In the genomic region with DNA sequence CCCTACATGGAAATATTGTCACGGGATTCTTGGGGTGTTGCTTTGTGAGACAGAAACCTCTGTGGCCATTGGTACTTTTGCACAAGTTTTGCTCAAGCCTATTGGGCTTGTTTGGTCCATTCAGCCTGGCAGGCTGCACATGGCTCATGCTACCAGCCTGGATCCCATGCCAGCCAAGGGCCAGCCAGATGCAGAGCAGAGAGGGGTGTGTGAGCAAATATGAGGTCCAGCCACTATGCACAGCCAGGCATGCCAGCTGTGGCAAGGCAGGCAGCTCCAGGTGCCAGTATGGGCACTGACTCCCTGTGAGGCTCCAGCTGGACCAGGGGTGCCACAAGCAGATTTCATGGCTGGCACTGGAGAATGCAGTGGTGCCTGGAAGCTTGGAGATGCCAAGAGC, we compare ENCODE assay signal across 23 cellular contexts. TPM values are rescaled to one million over a fixed set of nuclear protein-coding genes. Genes with fewer than 3 reads are reported as not detected.
"Had no signal": no experiment of that assay in that cellular context is flagged by ENCODE, and none has a peak within 500 bp of the region (broad histone marks: within the 10 kb centered on the region; RNA-seq: fewer than 3 reads in every experiment).

No MANE protein-coding gene starts in this region.

- DNase-seq: activated CD4-positive, alpha-beta T cell treated with anti-CD3 and anti-CD28 coated beads for 1 hour; activated CD4-positive, alpha-beta T cell treated with anti-CD3 and anti-CD28 coated beads, Interleukin-2, amount 10 ng/mL, durations not matched to agents 24 days and 14 days; activated CD4-positive, alpha-beta T cell treated with anti-CD3 and anti-CD28 coated beads, Interleukin-2, amount 50 U/mL, for 48 hours; activated CD8-positive, alpha-beta memory T cell treated with anti-CD3 and anti-CD28 coated beads, Interleukin-2, amount 10 ng/mL, durations not matched to agents 7 days and 5 days; activated effector memory CD4-positive, alpha-beta T cell treated with Interleukin-2 at 50 U/mL for 16 hours; activated naive CD4-positive, alpha-beta T cell; activated naive CD8-positive, alpha-beta T cell treated with anti-CD3 and anti-CD28 coated beads, Interleukin-2, amount 50 U/mL, for 24 hours; activated T-cell treated with anti-CD3 and anti-CD28 coated beads, Interleukin-2, amount 50 U/mL, for 24 hours; amniotic stem cell; NCI-H1092; NCI-H1417; NCI-H2029; NCI-H2107; NCI-H510A treated with DMSO at 0.1 percent for 48 hours; NCI-H69; PC-3; SHP77 had no signal

- H3K4me3 ChIP-seq: ascending aorta, SJSA1 had no signal

- H3K27ac ChIP-seq: ascending aorta, KMS-11, SJSA1 had no signal

- H3K9me3 ChIP-seq: ascending aorta, SJSA1 had no signal

- H3K9ac ChIP-seq: KMS-11 had no signal

- H3K4me1 ChIP-seq: ascending aorta, SJSA1 had no signal

- H3K36me3 ChIP-seq: ascending aorta, SJSA1 had no signal

- ATAC-seq: activated CD8-positive, alpha-beta memory T cell treated with anti-CD3 and anti-CD28 coated beads, Interleukin-2, amount 10 ng/mL, durations not matched to agents 7 days and 5 days; activated naive CD8-positive, alpha-beta T cell treated with anti-CD3 and anti-CD28 coated beads, Interleukin-2, amount 50 U/mL, for 24 hours; PC-3; WTC11 had no signal

- FAIRE-seq: RCC 7860 had no signal

- H3K27me3 ChIP-seq: ascending aorta, SJSA1 had no signal

RNA-seq across cellular contexts. Expression of a gene that starts 10.7 kb away (rescaled TPM):
- total RNA-seq: activated T-helper 1 cell treated with anti-CD3 and anti-CD28 coated beads, Interleukin-12 subunit alpha, Interleukin-12 subunit beta, Interleukin-2, Interleukin-4 antibody, amounts not matched to agents 30 ng/mL and 10 ng/mL and 1 ng/mL, durations not matched to agents 14 hours and 24 hours and 36 hours had no signal
